12 cellular contexts compared by ENCODE assay signal in genomic region chr1:118918230-118918939, GRCh38.
DNase-seq lines count a peak whose midpoint lies in the region; ATAC-seq and TF ChIP-seq lines count a peak whose summit lies in the region.
"Had no signal": no experiment of that assay in that cellular context is flagged by ENCODE, and none has a peak within 500 bp of the region (broad histone marks: within the 10 kb centered on the region; RNA-seq: fewer than 3 reads in every experiment).

No MANE protein-coding gene starts in this region.

- H3K27me3 ChIP-seq in effector memory CD4-positive, alpha-beta T cell (replicated peaks; ENCODE audit: control insufficient read depth, insufficient read depth, low read length, poor library complexity, severe bottlenecking): no peaks in the 10 kb centered on the region
- H3K27me3 ChIP-seq: sigmoid colon, SJSA1 had no signal

- DNase-seq in MV-4-11 (lab: John Stamatoyannopoulos, UW) (peak; percentile 38), RKO (ENCODE audit: low spot score) (no peak), islet precursor cell (no peak)
- DNase-seq in effector memory CD4-positive, alpha-beta T cell: no peak
- DNase-seq in NK-92 treated with Interleukin-12 subunit alpha and Interleukin-12 subunit beta, amount 100 ng/mL, for 24 hours (lab: John Stamatoyannopoulos, UW): no peak
- DNase-seq: activated CD4-positive, alpha-beta T cell treated with anti-CD3 and anti-CD28 coated beads, Interleukin-2, amount 50 U/mL, for 1 hour; NCI-H2081 treated with DMSO at 0.1 percent for 48 hours; sigmoid colon had no signal

- no peak for TF ChIP-seq POLR2A in GM18505 (IDR thresholded peaks at IDR 0.05; ENCODE audit: borderline replicate concordance, extremely low read depth, insufficient read depth, insufficient read length)

- no peaks in the 10 kb centered on the region for H3K9me3 ChIP-seq in effector memory CD4-positive, alpha-beta T cell (ENCODE audit: control insufficient read depth, low read length)
- H3K9me3 ChIP-seq: sigmoid colon, SJSA1 had no signal

- H3K4me3 ChIP-seq in effector memory CD4-positive, alpha-beta T cell (ENCODE audit: insufficient read depth, low read depth, low read length, poor library complexity, severe bottlenecking): no peak overlapping the region
- H3K4me3 ChIP-seq: sigmoid colon, SJSA1 had no signal

- no peaks in the 10 kb centered on the region for H3K36me3 ChIP-seq in effector memory CD4-positive, alpha-beta T cell (ENCODE audit: control insufficient read depth, insufficient read depth, low read length)
- H3K36me3 ChIP-seq: sigmoid colon had no signal

- H3K4me1 ChIP-seq in effector memory CD4-positive, alpha-beta T cell (ENCODE audit: control insufficient read depth, insufficient read depth, low read length, poor library complexity, severe bottlenecking): no peaks in the 10 kb centered on the region
- H3K4me1 ChIP-seq: sigmoid colon had no signal

- ATAC-seq in GM18505 (IDR thresholded peaks at IDR 0.05; ENCODE audit: unreplicated experiment) (peak; percentile 79), GM19468 (IDR thresholded peaks at IDR 0.05; ENCODE audit: extremely low read depth, unreplicated experiment) (peak; percentile 60), HG02943 (IDR thresholded peaks at IDR 0.05; ENCODE audit: low read depth, unreplicated experiment) (peak; percentile 48)

- no peak overlapping the region for H3K27ac ChIP-seq in effector memory CD4-positive, alpha-beta T cell (ENCODE audit: insufficient read depth, low read length, poor library complexity, severe bottlenecking)
- H3K27ac ChIP-seq: sigmoid colon, SJSA1 had no signal
